In genomic region chr11:45665206-45665932, GRCh38 we compare ENCODE assay signal across 8 cellular contexts. TPM values are rescaled to one million over a fixed set of nuclear protein-coding genes. Genes with fewer than 3 reads are reported as not detected.
DNase-seq lines count a peak whose midpoint lies in the region; ATAC-seq and TF ChIP-seq lines count a peak whose summit lies in the region.

TSS of gene CHST1 (minus strand) at chr11:45665622. CDS start at chr11:45650923, 14,699 bp downstream.

- H3K27ac Mint-ChIP-seq in CD8-positive, alpha-beta T cell = no peak within 1 kb of the TSS
- no peak within 1 kb of the TSS for H3K27ac Mint-ChIP-seq in activated naive CD8-positive, alpha-beta T cell treated with anti-CD3 and anti-CD28 coated beads for 36 hours
- no peak within 1 kb of the TSS for H3K27ac Mint-ChIP-seq in osteocyte (ENCODE audit: unreplicated experiment)

- H3K4me3 Mint-ChIP-seq in CD8-positive, alpha-beta T cell = peak within 1 kb of the TSS; percentile 72
- peak within 1 kb of the TSS; percentile 61 for H3K4me3 Mint-ChIP-seq in activated naive CD8-positive, alpha-beta T cell treated with anti-CD3 and anti-CD28 coated beads for 36 hours
- H3K4me3 Mint-ChIP-seq in osteocyte (ENCODE audit: unreplicated experiment) = peak within 1 kb of the TSS; percentile 70

- CTCF ChIA-PET in CD8-positive, alpha-beta T cell (lab: Charles Lee) = no interaction called here

- H3K27ac ChIP-seq in CD8-positive, alpha-beta T cell (ENCODE audit: low read depth, low read length) = no peak within 1 kb of the TSS
- H3K27ac ChIP-seq in cardiac muscle cell = no peak within 1 kb of the TSS

- H3K27me3 ChIP-seq in CD8-positive, alpha-beta T cell (ENCODE audit: insufficient read depth, low read length) = peaks cover 23% of the 10 kb centered on the region
- H3K27me3 ChIP-seq in cardiac muscle cell = peaks cover 89% of the 10 kb centered on the region

- TF ChIP-seq CTCF in CD8-positive, alpha-beta T cell (IDR thresholded peaks at IDR 0.05) = no peak
- TF ChIP-seq CTCF in cardiac muscle cell (IDR thresholded peaks at IDR 0.05; ENCODE audit: low read depth, low read length) = no peak
- no peak for TF ChIP-seq CTCF in osteocyte (IDR thresholded peaks at IDR 0.05)

- no peaks in the 10 kb centered on the region for H3K36me3 Mint-ChIP-seq in CD8-positive, alpha-beta T cell
- H3K36me3 Mint-ChIP-seq in activated naive CD8-positive, alpha-beta T cell treated with anti-CD3 and anti-CD28 coated beads for 36 hours = no peaks in the 10 kb centered on the region
- no peaks in the 10 kb centered on the region for H3K36me3 Mint-ChIP-seq in osteocyte (ENCODE audit: unreplicated experiment)

- peaks cover 53% of the 10 kb centered on the region for H3K27me3 Mint-ChIP-seq in CD8-positive, alpha-beta T cell (ENCODE audit: low read depth)
- H3K27me3 Mint-ChIP-seq in activated naive CD8-positive, alpha-beta T cell treated with anti-CD3 and anti-CD28 coated beads for 36 hours = peaks cover 67% of the 10 kb centered on the region
- peaks cover 44% of the 10 kb centered on the region for H3K27me3 Mint-ChIP-seq in osteocyte (ENCODE audit: unreplicated experiment)

- no peaks in the 10 kb centered on the region for H3K36me3 ChIP-seq in CD8-positive, alpha-beta T cell (ENCODE audit: insufficient read depth, low read length)
- no peaks in the 10 kb centered on the region for H3K36me3 ChIP-seq in cardiac muscle cell

- H3K9me3 Mint-ChIP-seq in CD8-positive, alpha-beta T cell = no peaks in the 10 kb centered on the region
- H3K9me3 Mint-ChIP-seq in activated naive CD8-positive, alpha-beta T cell treated with anti-CD3 and anti-CD28 coated beads for 36 hours = no peaks in the 10 kb centered on the region
- no peaks in the 10 kb centered on the region for H3K9me3 Mint-ChIP-seq in osteocyte (ENCODE audit: unreplicated experiment)

- H3K4me1 Mint-ChIP-seq in CD8-positive, alpha-beta T cell (ENCODE audit: low read depth) = peaks cover 7% of the 10 kb centered on the region
- H3K4me1 Mint-ChIP-seq in activated naive CD8-positive, alpha-beta T cell treated with anti-CD3 and anti-CD28 coated beads for 36 hours = peaks cover 4% of the 10 kb centered on the region
- H3K4me1 Mint-ChIP-seq in osteocyte (ENCODE audit: unreplicated experiment) = peaks cover 11% of the 10 kb centered on the region

- peak; percentile 31 for ATAC-seq in CD8-positive, alpha-beta T cell
- ATAC-seq in GM18858 (IDR thresholded peaks at IDR 0.05; ENCODE audit: unreplicated experiment) = no peak
- no peak for ATAC-seq in HG03520 (IDR thresholded peaks at IDR 0.05; ENCODE audit: unreplicated experiment)
- no peak for ATAC-seq in GM19023 (IDR thresholded peaks at IDR 0.05; ENCODE audit: unreplicated experiment)

- DNase-seq in CD8-positive, alpha-beta T cell = no peak
- DNase-seq in Jurkat, Clone E6-1 (ENCODE audit: low read depth, low spot score) = no peak
- peak; percentile 35 for DNase-seq in activated naive CD8-positive, alpha-beta T cell treated with anti-CD3 and anti-CD28 coated beads for 36 hours
- DNase-seq in cardiac muscle cell (ENCODE audit: low read depth in 1 of 2, low spot score in 1 of 2) (peak; percentile 66 to 76), osteocyte (ENCODE audit: extremely low spot score, unreplicated experiment) (no peak)

- POLR2A ChIA-PET in CD8-positive, alpha-beta T cell (lab: Charles Lee) = no interaction called here

- no peaks in the 10 kb centered on the region for H3K9me3 ChIP-seq in CD8-positive, alpha-beta T cell (ENCODE audit: low read length)
- H3K9me3 ChIP-seq in cardiac muscle cell (ENCODE audit: low read depth) = no peaks in the 10 kb centered on the region

- peaks cover 10% of the 10 kb centered on the region for H3K4me1 ChIP-seq in CD8-positive, alpha-beta T cell (ENCODE audit: insufficient read depth, low read length)
- H3K4me1 ChIP-seq in cardiac muscle cell (ENCODE audit: low read depth) = peaks cover 10% of the 10 kb centered on the region

- intact Hi-C loops in CD8-positive, alpha-beta T cell (cut with DNase I, micrococcal nuclease) = no loop called here

- peak within 1 kb of the TSS; percentile 19 for H3K4me3 ChIP-seq in CD8-positive, alpha-beta T cell (ENCODE audit: low read depth, low read length)
- H3K4me3 ChIP-seq in Jurkat, Clone E6-1 (ENCODE audit: low read length) = peak within 1 kb of the TSS; percentile 35
- H3K4me3 ChIP-seq in cardiac muscle cell = peak within 1 kb of the TSS; percentile 78

RNA-seq across cellular contexts. Expression of gene CHST1, which starts in this region (rescaled TPM):
- total RNA-seq in CD8-positive, alpha-beta T cell = not detected
- 0.96 TPM for polyA plus RNA-seq in Jurkat, Clone E6-1 (2012; ENCODE audit: insufficient read depth, insufficient read length)
- total RNA-seq in activated naive CD8-positive, alpha-beta T cell treated with anti-CD3 and anti-CD28 coated beads for 36 hours = not detected
- total RNA-seq in cardiac muscle cell (3.1 and 4.3 TPM in 2 replicates), osteocyte (0.16 and 0.67 TPM in 2 replicates)
- 2.5 and 3.3 TPM in 2 replicates for polyA plus RNA-seq in cardiac muscle cell

Comparison
In these comparisons a context has a peak if more than half of its experiments do, and no peak if none do; other contexts are left out.
1. Peak in ATAC-seq and H3K4me3 ChIP-seq in CD8-positive, alpha-beta T cell; RNA of the gene not detected or under 1 TPM.
2. Peak in DNase-seq in activated naive CD8-positive, alpha-beta T cell treated with anti-CD3 and anti-CD28 coated beads for 36 hours; RNA of the gene not detected or under 1 TPM.
3. DNase-seq: peak in cardiac muscle cell (2 of 2); none in CD8-positive, alpha-beta T cell (0 of 7), Jurkat, Clone E6-1 (single experiment) and osteocyte (single experiment).
4. H3K4me3 ChIP-seq: peak in every context shown above with its lines; median percentile 78 in cardiac muscle cell; 35 in Jurkat, Clone E6-1; 19 in CD8-positive, alpha-beta T cell.
5. Peak in every context shown above with its lines, with median percentiles within 50 percentile points of each other: H3K4me3 Mint-ChIP-seq.